In genomic region chr11:46736615-46737014, GRCh38 we compare ENCODE assay signal across 30 cellular contexts. TPM values are rescaled to one million over a fixed set of nuclear protein-coding genes. Genes with fewer than 3 reads are reported as not detected.
A peak's percentile ranks its signal among the peaks of the same experiment; 100 is the strongest.
DNase-seq lines count a peak whose midpoint lies in the region; ATAC-seq, FAIRE-seq and TF ChIP-seq lines count a peak whose summit lies in the region.
"Had no signal": no experiment of that assay in that cellular context is flagged by ENCODE, and none has a peak within 500 bp of the region (broad histone marks: within the 10 kb centered on the region; RNA-seq: fewer than 3 reads in every experiment).

No MANE protein-coding gene starts in this region.

- no peak overlapping the region for H3K27ac ChIP-seq in GM23248
- H3K27ac ChIP-seq in HepG2 (ENCODE audit: extremely low read length, insufficient read depth, low read length): no peak overlapping the region
- peak overlapping the region; percentile 51 to 61 for H3K27ac ChIP-seq in thoracic aorta
- no peak overlapping the region for H3K27ac ChIP-seq in tibial nerve
- H3K27ac ChIP-seq: dorsolateral prefrontal cortex had no signal

- ATAC-seq in HepG2: no peak
- no peak for ATAC-seq in thoracic aorta (ENCODE audit: insufficient number of reproducible peaks, low FRiP score, low read depth)
- no peak for ATAC-seq in GM19035 (IDR thresholded peaks at IDR 0.05; ENCODE audit: unreplicated experiment)
- ATAC-seq: K562; naive thymus-derived CD8-positive, alpha-beta T cell; Right ventricle myocardium inferior had no signal

- H3K4me2 ChIP-seq in GM23248 (ENCODE audit: unreplicated experiment) (no peak overlapping the region), HepG2 (ENCODE audit: low read depth, low read length) (no peak overlapping the region)

- no peaks in the 10 kb centered on the region for H3K79me2 ChIP-seq in GM23248 (ENCODE audit: insufficient read depth)
- peaks cover 12% of the 10 kb centered on the region for H3K79me2 ChIP-seq in HepG2 (ENCODE audit: insufficient read depth, low read length)

- H2AFZ ChIP-seq in GM23248 (no peak overlapping the region), HepG2 (ENCODE audit: low read length) (no peak overlapping the region)

- H3K9me3 ChIP-seq in GM23248 (ENCODE audit: low read depth) (no peaks in the 10 kb centered on the region), HepG2 (ENCODE audit: low read length) (no peaks in the 10 kb centered on the region), thoracic aorta (no peaks in the 10 kb centered on the region), tibial nerve (no peaks in the 10 kb centered on the region)

- H3F3A ChIP-seq in GM23248 (ENCODE audit: insufficient read depth): no peaks in the 10 kb centered on the region

- in situ Hi-C loops in GM23248 (cut with MboI) (no loop called here), astrocyte of the spinal cord (cut with HindIII; ENCODE audit: low sequenced_read_pairs) (no loop called here), HepG2 (cut with HindIII; ENCODE audit: extremely low pct_ligation_motif_present, low pct_unique_long_range_greater_than_20kb) (no loop called here)

- POLR2A ChIA-PET in HepG2 (lab: Yijun Ruan, JAX): interaction anchor here (8.3 kb wide), 1 partner anchor 17 kb away, joined by 58 read pairs; the partner anchor contains the start of gene F2

- WGBS in GM23248 (ENCODE audit: low coverage in 1 of 2, low lambda C conversion rate in 2 of 2, missing lambda C conversion rate in 2 of 2), 2 experiments: 15 to 16% methylated on average over 5 of the region's 5 CpGs
- 89% methylated on average over 5 of the region's 5 CpGs for WGBS in HepG2 (ENCODE audit: low lambda C conversion rate)
- 56 to 61% methylated on average over 5 of the region's 5 CpGs for WGBS in tibial nerve, 2 donors

- CTCF ChIA-PET in HepG2 (lab: Yijun Ruan, JAX; ENCODE audit: low intra/inter-chr PET ratio, low total read pairs): no interaction called here

- H3K4me1 ChIP-seq in GM23248 (ENCODE audit: insufficient read depth): no peaks in the 10 kb centered on the region
- H3K4me1 ChIP-seq in HepG2 (ENCODE audit: insufficient read depth, low read length): peaks cover 14% of the 10 kb centered on the region
- peaks cover 3 to 9% of the 10 kb centered on the region in 2 donors for H3K4me1 ChIP-seq in thoracic aorta (ENCODE audit: control insufficient read depth in 1 of 2, low read depth in 2 of 2)
- peaks cover 0 to 1% (median 0%) of the 10 kb centered on the region in 4 donors for H3K4me1 ChIP-seq in tibial nerve

- BruUV-seq in HepG2 (replicated peaks; lab: Mats Ljungman, UMichigan): no TSS peak

- H4K20me1 ChIP-seq in GM23248 (ENCODE audit: insufficient read depth): no peaks in the 10 kb centered on the region
- peaks cover 35% of the 10 kb centered on the region for H4K20me1 ChIP-seq in HepG2 (ENCODE audit: insufficient read depth, low read length)

- 0 out of 4 replicates have a peak, but pooled peaks of 1 of the 2 experiments have one; percentile 24 for TF ChIP-seq POLR2A in HepG2 (IDR thresholded peaks at IDR 0.05; ENCODE audit: insufficient read depth in 1 of 2, low read depth in 2 of 2, low read length in 2 of 2)
- TF ChIP-seq POLR2A in tibial nerve (IDR thresholded peaks at IDR 0.05): no peak

- no peak for TF ChIP-seq CTCF in astrocyte of the spinal cord (IDR thresholded peaks at IDR 0.05; ENCODE audit: low read depth, low read length)
- no peak for TF ChIP-seq CTCF in HepG2 (CRISPR knock-in tag; IDR thresholded peaks at IDR 0.05)
- TF ChIP-seq CTCF in thoracic aorta (IDR thresholded peaks at IDR 0.05): no peak
- no peak for TF ChIP-seq CTCF in tibial nerve (IDR thresholded peaks at IDR 0.05)

- H3K9ac ChIP-seq in GM23248: no peak overlapping the region
- H3K9ac ChIP-seq in HepG2 (ENCODE audit: insufficient read depth, low read depth, low read length): no peak overlapping the region

- H3K27me3 ChIP-seq in GM23248 (replicated peaks; ENCODE audit: insufficient read depth) (no peaks in the 10 kb centered on the region), HepG2 (ENCODE audit: control insufficient read depth in 1 of 2, insufficient read depth in 2 of 2, low read length in 2 of 2) (no peaks in the 10 kb centered on the region), thoracic aorta (replicated peaks; ENCODE audit: insufficient read depth) (no peaks in the 10 kb centered on the region), tibial nerve (no peaks in the 10 kb centered on the region)
- H3K27me3 ChIP-seq: dorsolateral prefrontal cortex had no signal

- intact Hi-C loops in HepG2 (cut with micrococcal nuclease; ENCODE audit: unreplicated experiment): no loop called here

- H3K4me3 ChIP-seq in GM23248 (no peak overlapping the region), astrocyte of the spinal cord (ENCODE audit: low read depth, low read length) (no peak overlapping the region), HepG2 (replicated peaks in 1 of 3; ENCODE audit: insufficient read depth in 1 of 3, low read depth in 2 of 3, low read length in 3 of 3) (no peak overlapping the region), thoracic aorta (no peak overlapping the region), tibial nerve (no peak overlapping the region)
- H3K4me3 ChIP-seq: dorsolateral prefrontal cortex, K562 had no signal

- TF ChIP-seq EP300 in HepG2 (IDR thresholded peaks at IDR 0.05; ENCODE audit: low read depth in 2 of 2, low read length in 2 of 2): no peak
- no peak for TF ChIP-seq EP300 in HepG2 (CRISPR knock-in tag; IDR thresholded peaks at IDR 0.05; ENCODE audit: borderline replicate concordance)
- TF ChIP-seq EP300 in tibial nerve (IDR thresholded peaks at IDR 0.05): no peak

- H3K36me3 ChIP-seq in GM23248 (ENCODE audit: low read depth): peaks cover 8% of the 10 kb centered on the region; the same call in 1 of the 2 replicates
- peaks cover 20 to 59% of the 10 kb centered on the region in 2 experiments for H3K36me3 ChIP-seq in HepG2 (replicated peaks in 1 of 2; ENCODE audit: control insufficient read depth in 1 of 2, insufficient read depth in 2 of 2, low read length in 2 of 2)
- no peaks in the 10 kb centered on the region for H3K36me3 ChIP-seq in thoracic aorta
- peaks cover 0 to 18% (median 4%) of the 10 kb centered on the region in 3 donors for H3K36me3 ChIP-seq in tibial nerve

- no peaks in the 10 kb centered on the region for H3K9me2 ChIP-seq in GM23248 (ENCODE audit: insufficient read depth)

- no peak for FAIRE-seq in HepG2 (lab: Jason Lieb, UNC)
- FAIRE-seq: GM19239, K562 had no signal

- TF ChIP-seq RAD21 in HepG2 (CRISPR knock-in tag; IDR thresholded peaks at IDR 0.05): no peak

- DNase-seq in GM23248: peak; percentile 10
- peak; percentile 5 for DNase-seq in astrocyte of the spinal cord (ENCODE audit: low read depth, low spot score)
- no peak for DNase-seq in HepG2 (ENCODE audit: low spot score)
- no peak for DNase-seq in thoracic aorta (ENCODE audit: low spot score)
- no peak for DNase-seq in tibial nerve (ENCODE audit: low spot score in 2 of 2)
- DNase-seq in 8988T: no peak
- DNase-seq: activated naive CD8-positive, alpha-beta T cell treated with anti-CD3 and anti-CD28 coated beads, Interleukin-2, amount 10 ng/mL, durations not matched to agents 7 days and 5 days; activated T-cell treated with anti-CD3 and anti-CD28 coated beads for 4 hours; CD4-positive, alpha-beta memory T cell; central memory CD4-positive, alpha-beta T cell; EL; H9; islet precursor cell; naive thymus-derived CD8-positive, alpha-beta T cell; NCI-H1436; NCI-H2107; occipital lobe; OCI-M1; stimulated activated CD4-positive, alpha-beta T cell treated with anti-CD3 and anti-CD28 coated beads, Interleukin-12 subunit alpha, Interleukin-12 subunit beta, amount 100 ng/mL, for 4 hours; stimulated activated CD4-positive, alpha-beta T cell treated with anti-CD3 and anti-CD28 coated beads, Interleukin-4, amount 100 ng/mL, for 1 hour had no signal

RNA-seq across cellular contexts. Expression of gene F2, which starts 17.6 kb away (rescaled TPM):
- total RNA-seq in GM23248 (2014; rRNA removed; shearing (Covaris generic)): not detected in 2 replicates
- not detected in 2 replicates for polyA plus RNA-seq in GM23248 (2016; fragmentation: Nextera tagmentation; extraction: Ambion mirVana)
- 110 and 330 TPM in 2 replicates for total RNA-seq in HepG2 (2016; rRNA removed; fragmentation: Illumina TruSeq; extraction: Trizol)
- total RNA-seq in HepG2 (2016; cell fraction: cytosol; rRNA removed; fragmentation: Illumina TruSeq; extraction: Trizol; ENCODE audit: low read depth): 32.5 and 33.6 TPM in 2 replicates
- 93.3 and 344 TPM in 2 replicates for total RNA-seq in HepG2 (2016; cell fraction: insoluble cytoplasmic fraction; rRNA removed; fragmentation: Illumina TruSeq; extraction: Trizol)
- 41.4 and 43.0 TPM in 2 replicates for total RNA-seq in HepG2 (2016; cell fraction: membrane; rRNA removed; fragmentation: Illumina TruSeq; extraction: Trizol)
- 288 and 346 TPM in 2 replicates for total RNA-seq in HepG2 (2016; cell fraction: nucleus; rRNA removed; fragmentation: Illumina TruSeq; extraction: Trizol)
- polyA plus RNA-seq in HepG2 (2011; rRNA removed): 801 and 1,074 TPM in 2 replicates
- 955 and 1,075 TPM in 2 replicates for polyA plus RNA-seq in HepG2 (2011; cell fraction: cytosol; rRNA removed)
- polyA plus RNA-seq in HepG2 (2011; cell fraction: nucleus; rRNA removed): 1,042 and 1,045 TPM in 2 replicates
- polyA plus RNA-seq in HepG2 (2012): 447 and 558 TPM in 2 replicates
- polyA plus RNA-seq in HepG2 (2016; cell fraction: cytosol; fragmentation: Illumina TruSeq; extraction: Trizol; ENCODE audit: low read depth): 25.3 and 27.2 TPM in 2 replicates
- 93.3 and 115 TPM in 2 replicates for polyA plus RNA-seq in HepG2 (2016; cell fraction: insoluble cytoplasmic fraction; fragmentation: Illumina TruSeq; extraction: Trizol; ENCODE audit: low read depth)
- polyA plus RNA-seq in HepG2 (2016; cell fraction: membrane; fragmentation: Illumina TruSeq; extraction: Trizol; ENCODE audit: low read depth): 30.7 and 34.2 TPM in 2 replicates
- 450 and 474 TPM in 2 replicates for polyA plus RNA-seq in HepG2 (2016; cell fraction: nucleus; fragmentation: Illumina TruSeq; extraction: Trizol; ENCODE audit: insufficient read depth, low read depth)
- polyA minus RNA-seq in HepG2 (2011; rRNA and poly(A)+ RNA removed; ENCODE audit: low replicate concordance): 0.51 and 1,039 TPM in 2 replicates
- polyA minus RNA-seq in HepG2 (2011; cell fraction: cytosol; rRNA and poly(A)+ RNA removed): 289 and 363 TPM in 2 replicates
- 449 and 482 TPM in 2 replicates for polyA minus RNA-seq in HepG2 (2011; cell fraction: nucleus; rRNA and poly(A)+ RNA removed)
- total RNA-seq in thoracic aorta: not detected
- total RNA-seq in tibial nerve: not detected
- total RNA-seq: activated naive CD8-positive, alpha-beta T cell treated with anti-CD3 and anti-CD28 coated beads, Interleukin-2, amount 10 ng/mL, durations not matched to agents 7 days and 5 days; CD4-positive, alpha-beta memory T cell; H9; HT1080; lower leg skin; mesothelial cell of epicardium; naive thymus-derived CD8-positive, alpha-beta T cell; NCI-H460; Right ventricle myocardium inferior; ureter had no signal
- polyA plus RNA-seq: CD4-positive, alpha-beta memory T cell; K562; naive thymus-derived CD8-positive, alpha-beta T cell had no signal

RNA-seq across cellular contexts. Expression of gene ZNF408, which starts 35.8 kb away (rescaled TPM):
- total RNA-seq in GM23248 (2014; rRNA removed; shearing (Covaris generic)): 9.6 and 11.9 TPM in 2 replicates
- polyA plus RNA-seq in GM23248 (2016; fragmentation: Nextera tagmentation; extraction: Ambion mirVana) (9.9 and 11.3 TPM in 2 replicates), HepG2 (2011; rRNA removed) (11.2 and 15.6 TPM in 2 replicates)
- total RNA-seq in HepG2 (2016; rRNA removed; fragmentation: Illumina TruSeq; extraction: Trizol) (8.3 and 12.5 TPM in 2 replicates), thoracic aorta (10 to 100 TPM in 1 of 2 donors, 1 to 10 TPM in 1; 5.9 to 11.9 TPM), tibial nerve (10 to 100 TPM in 3 of 4 donors, 1 to 10 TPM in 1; 8.8 to 21.6 (median 13.7) TPM)
- total RNA-seq in HepG2 (2016; cell fraction: cytosol; rRNA removed; fragmentation: Illumina TruSeq; extraction: Trizol; ENCODE audit: low read depth): 12.1 and 12.2 TPM in 2 replicates
- total RNA-seq in HepG2 (2016; cell fraction: insoluble cytoplasmic fraction; rRNA removed; fragmentation: Illumina TruSeq; extraction: Trizol): 6.9 and 11.8 TPM in 2 replicates
- 4.8 TPM in 2 replicates for total RNA-seq in HepG2 (2016; cell fraction: membrane; rRNA removed; fragmentation: Illumina TruSeq; extraction: Trizol)
- 12.2 and 12.7 TPM in 2 replicates for total RNA-seq in HepG2 (2016; cell fraction: nucleus; rRNA removed; fragmentation: Illumina TruSeq; extraction: Trizol)
- 7.2 and 10.7 TPM in 2 replicates for polyA plus RNA-seq in HepG2 (2011; cell fraction: cytosol; rRNA removed)
- 29.5 and 29.9 TPM in 2 replicates for polyA plus RNA-seq in HepG2 (2011; cell fraction: nucleus; rRNA removed)
- polyA plus RNA-seq in HepG2 (2012): 7.6 and 9.9 TPM in 2 replicates
- polyA plus RNA-seq in HepG2 (2016; cell fraction: cytosol; fragmentation: Illumina TruSeq; extraction: Trizol; ENCODE audit: low read depth): 1.7 and 2.3 TPM in 2 replicates
- 8.7 and 9.3 TPM in 2 replicates for polyA plus RNA-seq in HepG2 (2016; cell fraction: insoluble cytoplasmic fraction; fragmentation: Illumina TruSeq; extraction: Trizol; ENCODE audit: low read depth)
- 3.3 and 3.7 TPM in 2 replicates for polyA plus RNA-seq in HepG2 (2016; cell fraction: membrane; fragmentation: Illumina TruSeq; extraction: Trizol; ENCODE audit: low read depth)
- 27.1 and 29.0 TPM in 2 replicates for polyA plus RNA-seq in HepG2 (2016; cell fraction: nucleus; fragmentation: Illumina TruSeq; extraction: Trizol; ENCODE audit: insufficient read depth, low read depth)
- 15.2 and 22.6 TPM in 2 replicates for polyA minus RNA-seq in HepG2 (2011; rRNA and poly(A)+ RNA removed; ENCODE audit: low replicate concordance)
- polyA minus RNA-seq in HepG2 (2011; cell fraction: cytosol; rRNA and poly(A)+ RNA removed): 6.3 and 9.7 TPM in 2 replicates
- 16.9 and 17.4 TPM in 2 replicates for polyA minus RNA-seq in HepG2 (2011; cell fraction: nucleus; rRNA and poly(A)+ RNA removed)

RNA-seq across cellular contexts. Expression of gene ARHGAP1, which starts 36.2 kb away (rescaled TPM):
- total RNA-seq in GM23248 (2014; rRNA removed; shearing (Covaris generic)): 41.5 and 54.3 TPM in 2 replicates
- 98.5 and 107 TPM in 2 replicates for polyA plus RNA-seq in GM23248 (2016; fragmentation: Nextera tagmentation; extraction: Ambion mirVana)
- 18.6 and 22.4 TPM in 2 replicates for total RNA-seq in HepG2 (2016; rRNA removed; fragmentation: Illumina TruSeq; extraction: Trizol)
- 2.2 and 2.6 TPM in 2 replicates for total RNA-seq in HepG2 (2016; cell fraction: cytosol; rRNA removed; fragmentation: Illumina TruSeq; extraction: Trizol; ENCODE audit: low read depth)
- total RNA-seq in HepG2 (2016; cell fraction: insoluble cytoplasmic fraction; rRNA removed; fragmentation: Illumina TruSeq; extraction: Trizol): 17.2 and 17.3 TPM in 2 replicates
- total RNA-seq in HepG2 (2016; cell fraction: membrane; rRNA removed; fragmentation: Illumina TruSeq; extraction: Trizol): 7.4 and 7.6 TPM in 2 replicates
- 19.5 and 19.8 TPM in 2 replicates for total RNA-seq in HepG2 (2016; cell fraction: nucleus; rRNA removed; fragmentation: Illumina TruSeq; extraction: Trizol)
- polyA plus RNA-seq in HepG2 (2011; rRNA removed): 30.3 and 30.7 TPM in 2 replicates
- polyA plus RNA-seq in HepG2 (2011; cell fraction: cytosol; rRNA removed): 11.4 and 13.8 TPM in 2 replicates
- 35.4 and 37.1 TPM in 2 replicates for polyA plus RNA-seq in HepG2 (2011; cell fraction: nucleus; rRNA removed)
- polyA plus RNA-seq in HepG2 (2012): 17.6 and 26.9 TPM in 2 replicates
- polyA plus RNA-seq in HepG2 (2016; cell fraction: cytosol; fragmentation: Illumina TruSeq; extraction: Trizol; ENCODE audit: low read depth): 1.6 and 1.9 TPM in 2 replicates
- polyA plus RNA-seq in HepG2 (2016; cell fraction: insoluble cytoplasmic fraction; fragmentation: Illumina TruSeq; extraction: Trizol; ENCODE audit: low read depth): 20.3 and 30.3 TPM in 2 replicates
- polyA plus RNA-seq in HepG2 (2016; cell fraction: membrane; fragmentation: Illumina TruSeq; extraction: Trizol; ENCODE audit: low read depth): 5.0 and 6.0 TPM in 2 replicates
- polyA plus RNA-seq in HepG2 (2016; cell fraction: nucleus; fragmentation: Illumina TruSeq; extraction: Trizol; ENCODE audit: insufficient read depth, low read depth): 34.1 and 41.6 TPM in 2 replicates
- polyA minus RNA-seq in HepG2 (2011; rRNA and poly(A)+ RNA removed; ENCODE audit: low replicate concordance): 57.4 and 70.9 TPM in 2 replicates
- 31.2 and 36.9 TPM in 2 replicates for polyA minus RNA-seq in HepG2 (2011; cell fraction: cytosol; rRNA and poly(A)+ RNA removed)
- polyA minus RNA-seq in HepG2 (2011; cell fraction: nucleus; rRNA and poly(A)+ RNA removed): 17.0 and 22.0 TPM in 2 replicates
- total RNA-seq in thoracic aorta: 100 to 1,000 TPM; 106 to 159 TPM
- 10 to 100 TPM; 47.9 to 83.0 (median 59.8) TPM for total RNA-seq in tibial nerve

Comparison
In these comparisons a context has a peak if more than half of its experiments do, and no peak if none do; other contexts are left out.
1. DNase-seq: peak in GM23248 (single experiment) and astrocyte of the spinal cord (single experiment); none in HepG2 (single experiment), thoracic aorta (single experiment), tibial nerve (0 of 2) and 8988T (single experiment).
2. H3K27ac ChIP-seq: peak in thoracic aorta (2 of 2); none in GM23248 (single experiment), HepG2 (single experiment) and tibial nerve (0 of 4).
3. RNA of gene F2, which starts 17.6 kb away (total RNA-seq): 32.5 to 346 TPM in HepG2; not detected in GM23248, not detected in thoracic aorta and not detected in tibial nerve; every median in the first group is over 10 times any median in the second.